7 cellular contexts compared by ENCODE assay signal in the genomic region with DNA sequence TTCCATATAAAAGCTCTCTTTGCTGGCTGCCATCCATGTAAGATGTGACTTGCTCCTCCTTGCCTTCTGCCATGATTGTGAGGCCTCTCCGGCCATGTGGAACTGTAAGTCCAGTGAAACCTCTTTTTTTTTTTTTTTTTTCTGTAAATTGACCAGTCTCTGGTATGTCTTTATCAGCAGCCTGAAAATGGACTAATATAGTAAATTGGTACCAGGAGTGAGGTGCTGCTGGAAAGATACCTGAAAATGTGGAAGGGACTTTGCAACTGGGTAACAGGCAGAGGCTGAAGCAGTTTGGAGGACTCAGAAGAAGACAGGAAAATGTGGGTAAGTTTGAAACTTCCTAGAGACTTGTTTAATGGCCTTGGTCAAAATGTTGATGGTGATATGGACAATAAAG.
"Had no signal": no experiment of that assay in that cellular context is flagged by ENCODE, and none has a peak within 500 bp of the region (broad histone marks: within the 10 kb centered on the region; RNA-seq: fewer than 3 reads in every experiment).

No MANE protein-coding gene starts in this region.

- FAIRE-seq: G401.6, GM12878, GM12892, GM18507, GM19239 had no signal

- H3K4me3 ChIP-seq: GM12878 had no signal

- ATAC-seq: GM12878 had no signal

- DNase-seq: GDM1, GF-D8 had no signal
